Comparison of ENCODE assay signal across 22 cellular contexts in the genomic region with DNA sequence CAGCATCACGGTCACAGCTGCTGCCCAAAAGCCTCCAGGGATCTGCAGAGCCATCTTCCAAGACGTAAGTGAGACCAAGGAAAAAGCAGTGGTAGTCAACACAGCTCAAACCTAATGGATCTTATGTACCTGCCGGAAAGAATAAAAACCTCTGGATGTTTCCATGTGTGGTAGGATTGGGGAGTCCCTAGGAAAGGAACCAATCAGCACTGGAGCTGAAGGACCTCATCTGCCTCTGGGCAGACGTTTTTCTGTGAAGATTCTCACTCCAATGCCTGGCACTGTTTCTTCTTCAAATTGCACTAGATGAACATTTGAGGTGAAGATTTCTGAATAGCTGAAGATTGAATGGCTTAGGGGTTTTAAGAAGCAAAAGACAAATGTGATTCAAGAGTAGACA. TPM values are rescaled to one million over a fixed set of nuclear protein-coding genes. Genes with fewer than 3 reads are reported as not detected.
DNase-seq lines count a peak whose midpoint lies in the region; ATAC-seq, FAIRE-seq and TF ChIP-seq lines count a peak whose summit lies in the region.
"Had no signal": no experiment of that assay in that cellular context is flagged by ENCODE, and none has a peak within 500 bp of the region (broad histone marks: within the 10 kb centered on the region; RNA-seq: fewer than 3 reads in every experiment).

A gene (minus strand): TSS at position 116 of the 400 bp plus-strand sequence. CDS start 62 bp downstream, at position 54.

- no peak within 1 kb of the TSS for H3K4me3 Mint-ChIP-seq in stimulated activated naive B cell treated with anti-CD40 and anti-IgM and Interleukin-4, amounts not matched to agents 10 μg/mL and 1 μg/mL and 100 μg/mL, for 72 hours
- H3K4me3 Mint-ChIP-seq: activated naive CD8-positive, alpha-beta T cell treated with anti-CD3 and anti-CD28 coated beads, Interleukin-2, amount 50 U/mL, for 24 hours had no signal

- H3K27me3 Mint-ChIP-seq in stimulated activated naive B cell treated with anti-CD40 and anti-IgM and Interleukin-4, amounts not matched to agents 10 μg/mL and 1 μg/mL and 100 μg/mL, for 72 hours = peaks cover 45 to 46% of the 10 kb centered on the region in 2 donors

- no peak for ATAC-seq in stimulated activated naive B cell treated with anti-CD40 and anti-IgM and Interleukin-4, amounts not matched to agents 10 μg/mL and 1 μg/mL and 100 μg/mL, for 72 hours (replicated peaks)
- ATAC-seq: activated naive CD8-positive, alpha-beta T cell treated with anti-CD3 and anti-CD28 coated beads, Interleukin-2, amount 50 U/mL, for 24 hours; left lobe of liver had no signal

- peaks cover 3% of the 10 kb centered on the region for H3K27me3 ChIP-seq in bronchial epithelial cell (ENCODE audit: control insufficient read depth, insufficient read depth, low read length)
- H3K27me3 ChIP-seq: uterus had no signal

- FAIRE-seq in bronchial epithelial cell (lab: Jason Lieb, UNC) = peak; percentile 18

- H3K27ac Mint-ChIP-seq in stimulated activated naive B cell treated with anti-CD40 and anti-IgM and Interleukin-4, amounts not matched to agents 10 μg/mL and 1 μg/mL and 100 μg/mL, for 72 hours = peak within 1 kb of the TSS; percentile 33
- H3K27ac Mint-ChIP-seq: activated naive CD8-positive, alpha-beta T cell treated with anti-CD3 and anti-CD28 coated beads, Interleukin-2, amount 50 U/mL, for 24 hours had no signal

- no peaks in the 10 kb centered on the region for H3K4me1 Mint-ChIP-seq in stimulated activated naive B cell treated with anti-CD40 and anti-IgM and Interleukin-4, amounts not matched to agents 10 μg/mL and 1 μg/mL and 100 μg/mL, for 72 hours

- H3K36me3 Mint-ChIP-seq in stimulated activated naive B cell treated with anti-CD40 and anti-IgM and Interleukin-4, amounts not matched to agents 10 μg/mL and 1 μg/mL and 100 μg/mL, for 72 hours = no peaks in the 10 kb centered on the region

- no peaks in the 10 kb centered on the region for H3K9me3 Mint-ChIP-seq in stimulated activated naive B cell treated with anti-CD40 and anti-IgM and Interleukin-4, amounts not matched to agents 10 μg/mL and 1 μg/mL and 100 μg/mL, for 72 hours
- H3K9me3 Mint-ChIP-seq: activated naive CD8-positive, alpha-beta T cell treated with anti-CD3 and anti-CD28 coated beads, Interleukin-2, amount 50 U/mL, for 24 hours had no signal

- no peaks in the 10 kb centered on the region for H3K36me3 ChIP-seq in bronchial epithelial cell (ENCODE audit: control insufficient read depth, insufficient read depth, low read length)
- H3K36me3 ChIP-seq: breast epithelium, neutrophil, uterus had no signal

- H3K4me3 ChIP-seq in bronchial epithelial cell (ENCODE audit: low read depth, low read length) = no peak within 1 kb of the TSS
- H3K4me3 ChIP-seq: breast epithelium, PC-9, uterus had no signal

- no peak for TF ChIP-seq CTCF in bronchial epithelial cell (IDR thresholded peaks at IDR 0.05; ENCODE audit: insufficient read depth, low read length, severe bottlenecking)

- DNase-seq in DMS 273 (lab: John Stamatoyannopoulos, UW; ENCODE audit: unreplicated experiment) (peak; percentile 5), DMS 273 treated with DMSO at 0.1 percent for 48 hours (lab: John Stamatoyannopoulos, UW) (no peak), bronchial epithelial cell (ENCODE audit: low read depth) (no peak), iris pigment epithelial cell (ENCODE audit: low read depth) (peak; percentile 8), cortex of kidney (lab: John Stamatoyannopoulos, UW) (no peak), NCI-H774 (lab: John Stamatoyannopoulos, UW) (no peak)
- no peak for DNase-seq in stimulated activated naive B cell treated with anti-CD40 and anti-IgM and Interleukin-4, amounts not matched to agents 10 μg/mL and 1 μg/mL and 100 μg/mL, for 72 hours
- DNase-seq in activated CD4-positive, alpha-beta T cell treated with anti-CD3 and anti-CD28 coated beads, Interleukin-2, amount 50 U/mL, for 4 hours = no peak
- DNase-seq: activated CD4-positive, alpha-beta T cell treated with anti-CD3 and anti-CD28 coated beads for 48 hours; activated CD8-positive, alpha-beta memory T cell treated with anti-CD3 and anti-CD28 coated beads, Interleukin-2, amount 50 U/mL, for 4 hours; activated naive CD8-positive, alpha-beta T cell treated with anti-CD3 and anti-CD28 coated beads, Interleukin-2, amount 50 U/mL, for 24 hours; AML-193; PC-9; SIG-M5; stimulated activated CD4-positive, alpha-beta T cell treated with anti-CD3 and anti-CD28 coated beads, Interleukin-4, amount 100 ng/mL, for 24 hours; T-helper 1 cell; uterus had no signal

RNA-seq across cellular contexts. Expression of the gene that starts here (rescaled TPM):
- total RNA-seq in bronchial epithelial cell = not detected in 2 replicates
- total RNA-seq: epithelial cell of proximal tubule, glomerular endothelial cell, PC-9 had no signal

Comparison
In these comparisons a context has a peak if more than half of its experiments do, and no peak if none do; other contexts are left out.
1. DNase-seq: peak in DMS 273 (single experiment) and iris pigment epithelial cell (single experiment); none in DMS 273 treated with DMSO at 0.1 percent for 48 hours (single experiment), bronchial epithelial cell (single experiment), stimulated activated naive B cell treated with anti-CD40 and anti-IgM and Interleukin-4, amounts not matched to agents 10 μg/mL and 1 μg/mL and 100 μg/mL, for 72 hours (single experiment), cortex of kidney (single experiment), activated CD4-positive, alpha-beta T cell treated with anti-CD3 and anti-CD28 coated beads, Interleukin-2, amount 50 U/mL, for 4 hours (0 of 2) and NCI-H774 (single experiment).